ENCODE assay signal across 16 cellular contexts in genomic region chr1:68590473-68590872, GRCh38.
"Had no signal": no experiment of that assay in that cellular context is flagged by ENCODE, and none has a peak within 500 bp of the region (broad histone marks: within the 10 kb centered on the region; RNA-seq: fewer than 3 reads in every experiment).

No MANE protein-coding gene starts in this region.

- H3K27ac Mint-ChIP-seq: activated CD8-positive, alpha-beta T cell treated with anti-CD3 and anti-CD28 coated beads for 36 hours; activated naive CD8-positive, alpha-beta T cell treated with anti-CD3 and anti-CD28 coated beads, Interleukin-2, amount 50 U/mL, for 24 hours; activated T-cell treated with anti-CD3 and anti-CD28 coated beads, Interleukin-2, amount 50 U/mL, for 72 hours; immature natural killer cell; naive B cell had no signal

- H3K9me3 Mint-ChIP-seq: activated naive CD8-positive, alpha-beta T cell treated with anti-CD3 and anti-CD28 coated beads, Interleukin-2, amount 50 U/mL, for 24 hours; activated T-cell treated with anti-CD3 and anti-CD28 coated beads, Interleukin-2, amount 50 U/mL, for 72 hours had no signal

- H3K4me1 ChIP-seq: parathyroid adenoma had no signal

- H3K36me3 Mint-ChIP-seq: immature natural killer cell, naive B cell had no signal

- H3K27ac ChIP-seq: parathyroid adenoma, WERI-Rb-1 had no signal

- H3K36me3 ChIP-seq: WERI-Rb-1 had no signal

- H3K4me3 Mint-ChIP-seq: activated CD8-positive, alpha-beta T cell treated with anti-CD3 and anti-CD28 coated beads for 36 hours; activated naive CD8-positive, alpha-beta T cell treated with anti-CD3 and anti-CD28 coated beads, Interleukin-2, amount 50 U/mL, for 24 hours; activated T-cell treated with anti-CD3 and anti-CD28 coated beads, Interleukin-2, amount 50 U/mL, for 72 hours; immature natural killer cell had no signal

- H3K4me1 Mint-ChIP-seq: activated naive CD8-positive, alpha-beta T cell treated with anti-CD3 and anti-CD28 coated beads, Interleukin-2, amount 50 U/mL, for 24 hours; immature natural killer cell; naive B cell had no signal

- H3K4me3 ChIP-seq: lung had no signal

- DNase-seq: activated CD4-positive, alpha-beta T cell treated with anti-CD3 and anti-CD28 coated beads for 4 hours; activated CD8-positive, alpha-beta memory T cell treated with anti-CD3 and anti-CD28 coated beads, Interleukin-2, amount 50 U/mL, for 4 hours; activated CD8-positive, alpha-beta T cell treated with anti-CD3 and anti-CD28 coated beads for 36 hours; activated naive CD4-positive, alpha-beta T cell treated with Interleukin-2 at 50 U/mL for 16 hours; activated naive CD8-positive, alpha-beta T cell treated with anti-CD3 and anti-CD28 coated beads, Interleukin-2, amount 50 U/mL, for 24 hours; activated T-cell treated with anti-CD3 and anti-CD28 coated beads, Interleukin-2, amount 50 U/mL, for 72 hours; central memory CD4-positive, alpha-beta T cell; cortex of kidney; effector memory CD4-positive, alpha-beta T cell; immature natural killer cell; left colon; naive B cell; T1000; WERI-Rb-1 had no signal

- H3K27me3 Mint-ChIP-seq: activated CD8-positive, alpha-beta T cell treated with anti-CD3 and anti-CD28 coated beads for 36 hours; activated naive CD8-positive, alpha-beta T cell treated with anti-CD3 and anti-CD28 coated beads, Interleukin-2, amount 50 U/mL, for 24 hours; naive B cell had no signal

- H3K9ac ChIP-seq: parathyroid adenoma had no signal
